In genomic region chr2:42868096-42868495, GRCh38 we compare ENCODE assay signal across 26 cellular contexts.
DNase-seq lines count a peak whose midpoint lies in the region; ATAC-seq and TF ChIP-seq lines count a peak whose summit lies in the region.
"Had no signal": no experiment of that assay in that cellular context is flagged by ENCODE, and none has a peak within 500 bp of the region (broad histone marks: within the 10 kb centered on the region; RNA-seq: fewer than 3 reads in every experiment).

No MANE protein-coding gene starts in this region.

- no peak for DNase-seq in left ventricle myocardium inferior
- no peak for DNase-seq in Right ventricle myocardium superior
- DNase-seq in stomach, result no peak
- DNase-seq in vagina (ENCODE audit: extremely low spot score in 2 of 2), result no peak
- no peak for DNase-seq in anterior cingulate cortex (lab: John Stamatoyannopoulos, UW)
- DNase-seq in activated CD8-positive, alpha-beta memory T cell treated with anti-CD3 and anti-CD28 coated beads for 24 hours, result no peak
- DNase-seq: AML-193; CD4-positive, alpha-beta memory T cell; COR-L47; GM23248; H7; NCI-H1105; NCI-H1436 treated with DMSO at 0.1 percent for 48 hours; NCI-H187 treated with DMSO at 0.1 percent for 48 hours; NCI-H2171 treated with DMSO at 0.1 percent for 48 hours; NCI-H345; NCI-H524 treated with DMSO at 0.1 percent for 48 hours; NCI-H82; NK-92 treated with Interleukin-12 subunit alpha and Interleukin-12 subunit beta, amount 100 ng/mL, for 24 hours; PC-3; SHP77 had no signal

- no peak for TF ChIP-seq CTCF in left ventricle myocardium inferior (IDR thresholded peaks at IDR 0.05; ENCODE audit: borderline replicate concordance)
- no peak for TF ChIP-seq CTCF in gastroesophageal sphincter (IDR thresholded peaks at IDR 0.05)
- TF ChIP-seq CTCF in stomach (IDR thresholded peaks at IDR 0.05), result no peak
- no peak for TF ChIP-seq CTCF in vagina (IDR thresholded peaks at IDR 0.05)

- TF ChIP-seq POLR2A in gastroesophageal sphincter (IDR thresholded peaks at IDR 0.05) (no peak), stomach (IDR thresholded peaks at IDR 0.05) (no peak), vagina (IDR thresholded peaks at IDR 0.05) (no peak)

- peaks cover 46% of the 10 kb centered on the region for H3K4me1 ChIP-seq in left ventricle myocardium inferior
- peaks cover 11 to 42% (median 18%) of the 10 kb centered on the region in 3 donors for H3K4me1 ChIP-seq in gastroesophageal sphincter
- peaks cover 0 to 22% (median 19%) of the 10 kb centered on the region in 4 donors for H3K4me1 ChIP-seq in stomach
- H3K4me1 ChIP-seq in vagina, result peaks cover 44% of the 10 kb centered on the region
- H3K4me1 ChIP-seq: A549 had no signal

- H3K36me3 ChIP-seq in left ventricle myocardium inferior (no peaks in the 10 kb centered on the region), gastroesophageal sphincter (no peaks in the 10 kb centered on the region), stomach (no peaks in the 10 kb centered on the region), vagina (no peaks in the 10 kb centered on the region)

- H3K9me3 ChIP-seq in left ventricle myocardium inferior (replicated peaks) (peaks cover 18% of the 10 kb centered on the region), gastroesophageal sphincter (no peaks in the 10 kb centered on the region), stomach (peaks cover 0 to 10% (median 3%) of the 10 kb centered on the region in 4 donors), vagina (no peaks in the 10 kb centered on the region)

- ATAC-seq in Right ventricle myocardium superior (ENCODE audit: poor library complexity), result no peak
- no peak for ATAC-seq in gastroesophageal sphincter
- ATAC-seq in activated CD4-positive, CD25-positive, alpha-beta regulatory T cell treated with anti-CD3 and anti-CD28 coated beads, Interleukin-2, amount 50 U/mL, for 24 hours, result no peak
- ATAC-seq: A549, K562, PC-3 had no signal

- no peaks in the 10 kb centered on the region for H3K27me3 ChIP-seq in left ventricle myocardium inferior (ENCODE audit: low read depth)
- no peaks in the 10 kb centered on the region for H3K27me3 ChIP-seq in gastroesophageal sphincter
- H3K27me3 ChIP-seq in stomach, result no peaks in the 10 kb centered on the region
- no peaks in the 10 kb centered on the region for H3K27me3 ChIP-seq in vagina
- H3K27me3 ChIP-seq: BLaER1 treated with 17β-estradiol and CSF1 and Interleukin-3, amounts not matched to agents 10 nM and 100 nM had no signal

- intact Hi-C loops in left ventricle myocardium inferior (cut with micrococcal nuclease), result loop anchor here (10.0 kb wide), 1 partner anchor 57 kb away; no protein-coding TSS in a partner anchor
- intact Hi-C loops in Right ventricle myocardium superior (cut with DNase I), result no loop called here
- intact Hi-C loops in stomach (cut with DNase I; ENCODE audit: low total_unique reads), result no loop called here
- intact Hi-C loops in vagina (cut with DNase I), result loop anchor here (5.0 to 10.0 kb wide), 2 partner anchors 36 to 357 kb away; partner anchors contain the start of gene ZFP36L2

- WGBS in gastroesophageal sphincter (ENCODE audit: low coverage in 1 of 2), 2 donors, result no CpG with 5 or more reads among the region's 3 CpGs
- WGBS in stomach, 5 donors, result 88 to 100% (median 95%) methylated on average over 3 of the region's 3 CpGs

- no peak for TF ChIP-seq EP300 in gastroesophageal sphincter (IDR thresholded peaks at IDR 0.05)
- TF ChIP-seq EP300 in stomach (IDR thresholded peaks at IDR 0.05), result no peak

- H3K4me3 ChIP-seq in left ventricle myocardium inferior (no peak overlapping the region), gastroesophageal sphincter (no peak overlapping the region), stomach (no peak overlapping the region), vagina (no peak overlapping the region)
- H3K4me3 ChIP-seq: A549; BLaER1 treated with 17β-estradiol and CSF1 and Interleukin-3, amounts not matched to agents 10 nM and 100 nM; GM23248; K562 had no signal

- peak overlapping the region; percentile 91 for H3K27ac ChIP-seq in left ventricle myocardium inferior (replicated peaks)
- H3K27ac ChIP-seq in gastroesophageal sphincter, result peak overlapping the region; percentile 80 to 85 (median 82)
- H3K27ac ChIP-seq in stomach, result peak overlapping the region in 3 of 5 donors; percentile 54 to 67 (median 67)
- H3K27ac ChIP-seq in vagina, result peak overlapping the region; percentile 87
- H3K27ac ChIP-seq: A549; BLaER1 treated with 17β-estradiol and CSF1 and Interleukin-3, amounts not matched to agents 10 nM and 100 nM; GM23248 had no signal

Comparison
In these comparisons a context has a peak if more than half of its experiments do, and no peak if none do; other contexts are left out.
1. intact Hi-C loops: an anchor here in left ventricle myocardium inferior (10.0 kb wide) and vagina (5.0 to 10.0 kb wide); none called in Right ventricle myocardium superior and stomach.